In the genomic region with DNA sequence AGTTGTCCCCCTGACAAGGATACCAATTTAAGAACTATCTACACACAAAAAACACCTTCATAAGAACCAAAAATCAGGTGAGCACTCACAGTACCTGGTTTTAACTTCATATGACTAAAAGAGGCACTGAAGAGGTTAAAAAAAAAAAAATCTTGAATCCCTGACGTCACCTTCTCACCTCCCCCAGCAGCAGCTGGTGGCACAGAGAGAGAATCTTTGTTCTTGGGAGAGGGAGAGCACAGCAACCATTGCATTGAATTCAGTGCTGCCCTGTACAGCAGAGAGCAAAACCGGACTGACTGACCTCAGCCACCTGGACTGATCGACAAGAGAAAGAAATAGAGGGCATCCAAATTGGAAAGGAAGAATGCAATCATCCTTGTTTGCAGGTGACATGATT, we compare ENCODE assay signal across 21 cellular contexts.
DNase-seq lines count a peak whose midpoint lies in the region; ATAC-seq, FAIRE-seq and TF ChIP-seq lines count a peak whose summit lies in the region.
"Had no signal": no experiment of that assay in that cellular context is flagged by ENCODE, and none has a peak within 500 bp of the region (broad histone marks: within the 10 kb centered on the region; RNA-seq: fewer than 3 reads in every experiment).

No MANE protein-coding gene starts in this region.

- H3K36me3 Mint-ChIP-seq in astrocyte (ENCODE audit: low read depth, unreplicated experiment), result no peaks in the 10 kb centered on the region
- no peaks in the 10 kb centered on the region for H3K36me3 Mint-ChIP-seq in neural crest cell (ENCODE audit: low read depth)
- H3K36me3 Mint-ChIP-seq: activated CD4-positive, alpha-beta memory T cell treated with anti-CD3 and anti-CD28 coated beads for 36 hours had no signal

- H3K27ac ChIP-seq in astrocyte (ENCODE audit: low read depth, low read length), result no peak overlapping the region
- H3K27ac ChIP-seq: gastroesophageal sphincter, left ventricle myocardium inferior, neutrophil, spleen had no signal

- peaks cover 12% of the 10 kb centered on the region for H3K4me1 Mint-ChIP-seq in astrocyte (ENCODE audit: low read depth, unreplicated experiment)
- peaks cover 18% of the 10 kb centered on the region for H3K4me1 Mint-ChIP-seq in neural crest cell
- H3K4me1 Mint-ChIP-seq: central memory CD8-positive, alpha-beta T cell had no signal

- H4K20me1 ChIP-seq in astrocyte (ENCODE audit: insufficient read depth, low read length), result no peaks in the 10 kb centered on the region

- no peaks in the 10 kb centered on the region for H3K4me1 ChIP-seq in astrocyte (ENCODE audit: insufficient read depth, low read length)
- H3K4me1 ChIP-seq: gastroesophageal sphincter, left ventricle myocardium inferior, spleen had no signal

- no peak overlapping the region for H3K9ac ChIP-seq in astrocyte (ENCODE audit: low read length)

- H3K27ac Mint-ChIP-seq in astrocyte (ENCODE audit: unreplicated experiment) (peak overlapping the region; percentile 55), neural crest cell (ENCODE audit: unreplicated experiment) (peak overlapping the region; percentile 92)
- H3K27ac Mint-ChIP-seq: activated CD4-positive, alpha-beta memory T cell treated with anti-CD3 and anti-CD28 coated beads for 36 hours; activated naive CD4-positive, alpha-beta T cell treated with anti-CD3 and anti-CD28 coated beads for 36 hours; activated T-cell treated with anti-CD3 and anti-CD28 coated beads, Interleukin-2, amount 50 U/mL, for 24 hours had no signal

- H3K9me3 Mint-ChIP-seq in astrocyte (ENCODE audit: unreplicated experiment) (peaks cover 2% of the 10 kb centered on the region), neural crest cell (no peaks in the 10 kb centered on the region)
- H3K9me3 Mint-ChIP-seq: activated CD4-positive, alpha-beta memory T cell treated with anti-CD3 and anti-CD28 coated beads for 36 hours; activated naive CD4-positive, alpha-beta T cell treated with anti-CD3 and anti-CD28 coated beads for 36 hours; activated T-cell treated with anti-CD3 and anti-CD28 coated beads, Interleukin-2, amount 50 U/mL, for 24 hours had no signal

- H3K27me3 Mint-ChIP-seq in astrocyte (ENCODE audit: low read depth, unreplicated experiment) (no peaks in the 10 kb centered on the region), neural crest cell (ENCODE audit: low read depth) (no peaks in the 10 kb centered on the region)
- H3K27me3 Mint-ChIP-seq: activated CD4-positive, alpha-beta memory T cell treated with anti-CD3 and anti-CD28 coated beads for 36 hours; activated T-cell treated with anti-CD3 and anti-CD28 coated beads, Interleukin-2, amount 50 U/mL, for 24 hours; central memory CD8-positive, alpha-beta T cell had no signal

- H3K4me3 Mint-ChIP-seq in astrocyte (ENCODE audit: unreplicated experiment) (no peak overlapping the region), neural crest cell (no peak overlapping the region)
- H3K4me3 Mint-ChIP-seq: activated CD4-positive, alpha-beta memory T cell treated with anti-CD3 and anti-CD28 coated beads for 36 hours; activated naive CD4-positive, alpha-beta T cell treated with anti-CD3 and anti-CD28 coated beads for 36 hours; activated T-cell treated with anti-CD3 and anti-CD28 coated beads, Interleukin-2, amount 50 U/mL, for 24 hours; central memory CD8-positive, alpha-beta T cell had no signal

- no peaks in the 10 kb centered on the region for H3K27me3 ChIP-seq in astrocyte (ENCODE audit: insufficient read depth, low read length)
- H3K27me3 ChIP-seq: gastroesophageal sphincter, neutrophil, spleen had no signal

- ATAC-seq in GM18517 (IDR thresholded peaks at IDR 0.05; ENCODE audit: unreplicated experiment), result no peak
- ATAC-seq: esophagus mucosa, gastroesophageal sphincter, GM12878 had no signal

- no peak overlapping the region for H2AFZ ChIP-seq in astrocyte (ENCODE audit: low read depth, low read length)

- H3K4me3 ChIP-seq in astrocyte (ENCODE audit: insufficient read depth, low read depth, low read length) (no peak overlapping the region), foreskin fibroblast (ENCODE audit: low read depth in 1 of 2, low read length in 2 of 2) (no peak overlapping the region)
- H3K4me3 ChIP-seq: gastroesophageal sphincter, GM12878, left ventricle myocardium inferior, spleen had no signal

- no peak overlapping the region for H3K4me2 ChIP-seq in astrocyte (ENCODE audit: low read length)

- no peaks in the 10 kb centered on the region for H3K9me3 ChIP-seq in astrocyte (ENCODE audit: insufficient read depth, low read depth, low read length)
- H3K9me3 ChIP-seq: gastroesophageal sphincter, left ventricle myocardium inferior, neutrophil, spleen had no signal

- no peaks in the 10 kb centered on the region for H3K79me2 ChIP-seq in astrocyte (ENCODE audit: insufficient read depth, low read length)

- TF ChIP-seq CTCF in astrocyte (IDR thresholded peaks at IDR 0.05; ENCODE audit: insufficient read depth, low read depth, low read length) (no peak), neural crest cell (conservative IDR thresholded peaks at IDR 0.05) (no peak), foreskin fibroblast (IDR thresholded peaks at IDR 0.05; ENCODE audit: low read depth, low read length) (no peak)

- no peaks in the 10 kb centered on the region for H3K36me3 ChIP-seq in astrocyte (ENCODE audit: insufficient read depth, low read length)
- H3K36me3 ChIP-seq: gastroesophageal sphincter, left ventricle myocardium inferior, neutrophil, spleen had no signal

- DNase-seq in NCI-H1436 (lab: John Stamatoyannopoulos, UW) (peak; percentile 63), NCI-H1436 treated with DMSO at 0.1 percent for 48 hours (lab: John Stamatoyannopoulos, UW) (no peak), NCI-H2107 (lab: John Stamatoyannopoulos, UW) (peak; percentile 30), astrocyte (ENCODE audit: low read depth) (no peak), neural crest cell (ENCODE audit: low read depth, low spot score) (no peak), foreskin fibroblast (no peak)
- no peak for DNase-seq in NK-92 treated with Interleukin-12 subunit alpha and Interleukin-12 subunit beta, amount 100 ng/mL, for 24 hours (lab: John Stamatoyannopoulos, UW)
- DNase-seq: activated CD4-positive, alpha-beta memory T cell treated with anti-CD3 and anti-CD28 coated beads for 36 hours; activated naive CD4-positive, alpha-beta T cell treated with anti-CD3 and anti-CD28 coated beads for 36 hours; activated T-cell treated with anti-CD3 and anti-CD28 coated beads, Interleukin-2, amount 50 U/mL, for 24 hours; HCEC 1CT; left ventricle myocardium inferior; NCI-H1930; spleen; stimulated activated CD4-positive, alpha-beta T cell treated with anti-CD3 and anti-CD28 coated beads, Interleukin-4, amount 100 ng/mL, for 4 hours had no signal

- FAIRE-seq in astrocyte (lab: Jason Lieb, UNC), result no peak
- FAIRE-seq: GM12878 had no signal

Comparison
In these comparisons a context has a peak if more than half of its experiments do, and no peak if none do; other contexts are left out.
1. DNase-seq: peak in NCI-H1436 (single experiment) and NCI-H2107 (single experiment); none in NCI-H1436 treated with DMSO at 0.1 percent for 48 hours (single experiment), astrocyte (single experiment), neural crest cell (single experiment), NK-92 treated with Interleukin-12 subunit alpha and Interleukin-12 subunit beta, amount 100 ng/mL, for 24 hours (single experiment) and foreskin fibroblast (0 of 2).